In the genomic region with DNA sequence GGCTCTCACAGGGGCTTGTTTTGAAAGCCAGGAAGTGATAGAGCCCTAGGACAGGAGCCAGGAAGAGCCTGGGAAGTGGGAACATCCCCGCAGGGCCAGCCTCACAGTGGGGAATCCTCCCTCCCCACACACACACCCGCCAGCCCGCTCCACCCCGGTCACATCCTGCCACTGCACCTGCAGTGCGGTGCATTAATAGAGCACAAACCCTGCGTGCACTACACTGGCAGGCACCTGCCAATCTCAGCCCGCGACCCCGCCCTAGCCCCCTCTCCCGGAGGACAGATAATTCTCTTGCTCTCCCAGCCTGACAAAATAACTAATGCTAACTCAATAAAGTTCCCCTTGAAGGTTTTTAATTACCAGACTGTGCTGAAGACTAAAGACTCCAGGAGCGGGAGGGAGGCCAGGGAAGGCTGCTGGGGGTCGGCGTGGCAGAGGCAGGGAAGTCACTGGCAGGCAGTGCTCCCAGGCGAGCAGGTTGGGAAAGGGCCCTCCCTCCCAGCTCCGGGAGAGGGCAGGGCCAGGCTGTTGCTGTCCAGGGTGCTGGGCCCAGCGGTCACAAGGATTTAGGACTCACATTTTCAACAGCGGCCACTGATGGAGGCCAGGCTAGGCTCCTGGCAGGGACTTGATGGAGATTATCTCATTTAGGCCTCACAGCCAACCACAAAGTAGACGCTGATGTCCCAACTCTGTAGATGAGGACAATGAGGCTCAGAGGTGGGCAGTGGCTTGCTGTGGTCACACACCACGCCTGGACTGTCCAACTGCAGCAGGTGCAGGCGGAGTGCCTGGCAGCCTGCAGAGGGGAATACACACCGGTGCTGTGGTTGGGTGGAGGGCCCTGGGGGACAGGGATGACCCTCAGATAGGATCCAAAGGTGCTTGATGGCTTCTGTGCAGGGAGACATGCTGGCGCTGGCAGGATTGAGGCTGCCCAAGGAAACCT, we compare ENCODE assay signal across 8 cellular contexts. TPM values are rescaled to one million over a fixed set of nuclear protein-coding genes. Genes with fewer than 3 reads are reported as not detected.
DNase-seq lines count a peak whose midpoint lies in the region; ATAC-seq and TF ChIP-seq lines count a peak whose summit lies in the region.

No MANE protein-coding gene starts in this region.

- H3K36me3 Mint-ChIP-seq in central memory CD8-positive, alpha-beta T cell (ENCODE audit: insufficient read depth), result peaks cover 3% of the 10 kb centered on the region
- H3K36me3 Mint-ChIP-seq in neural crest cell (ENCODE audit: low read depth), result no peaks in the 10 kb centered on the region

- DNase-seq in NCI-H2227 (lab: John Stamatoyannopoulos, UW; ENCODE audit: unreplicated experiment) (peak; percentile 38), NCI-H2227 treated with DMSO at 0.1 percent for 48 hours (lab: John Stamatoyannopoulos, UW) (no peak), NCI-H446 treated with DMSO at 0.1 percent for 48 hours (lab: John Stamatoyannopoulos, UW) (peak; percentile 53), neural crest cell (ENCODE audit: low read depth, low spot score) (peak; percentile 59), KBM-7 (no peak), NOMO-1 treated with dmso at 0.1 percent for 144 hours (lab: John Stamatoyannopoulos, UW; ENCODE audit: unreplicated experiment) (no peak)
- no peak for DNase-seq in central memory CD8-positive, alpha-beta T cell (ENCODE audit: low spot score in 2 of 2)

- H3K4me3 Mint-ChIP-seq in central memory CD8-positive, alpha-beta T cell, result no peak overlapping the region
- no peak overlapping the region for H3K4me3 Mint-ChIP-seq in neural crest cell

- H3K4me1 Mint-ChIP-seq in central memory CD8-positive, alpha-beta T cell, result peaks cover 39% of the 10 kb centered on the region
- H3K4me1 Mint-ChIP-seq in neural crest cell, result peaks cover 42% of the 10 kb centered on the region

- no peak for TF ChIP-seq CTCF in neural crest cell (conservative IDR thresholded peaks at IDR 0.05)

- ATAC-seq in central memory CD8-positive, alpha-beta T cell (replicated peaks; ENCODE audit: extremely low read depth, poor library complexity, severe bottlenecking), result peak; percentile 65
- ATAC-seq in GM21515 (IDR thresholded peaks at IDR 0.05; ENCODE audit: unreplicated experiment), result no peak

- H3K27me3 Mint-ChIP-seq in central memory CD8-positive, alpha-beta T cell, result no peaks in the 10 kb centered on the region
- peaks cover 6% of the 10 kb centered on the region for H3K27me3 Mint-ChIP-seq in neural crest cell (ENCODE audit: low read depth)

- no peaks in the 10 kb centered on the region for H3K9me3 Mint-ChIP-seq in central memory CD8-positive, alpha-beta T cell
- H3K9me3 Mint-ChIP-seq in neural crest cell, result no peaks in the 10 kb centered on the region

- H3K27ac Mint-ChIP-seq in central memory CD8-positive, alpha-beta T cell (ENCODE audit: low read depth), result peak overlapping the region; percentile 38
- H3K27ac Mint-ChIP-seq in neural crest cell (ENCODE audit: unreplicated experiment), result no peak overlapping the region

- in situ Hi-C loops in KBM-7 (cut with MboI; ENCODE audit: low pct_unique_long_range_greater_than_20kb, low sequenced_read_pairs), result no loop called here

RNA-seq across cellular contexts. Expression of gene TCF20, which starts 23.9 kb away (rescaled TPM):
- total RNA-seq in neural crest cell, result 65.0 and 67.5 TPM in 2 replicates

Comparison
In these comparisons a context has a peak if more than half of its experiments do, and no peak if none do; other contexts are left out.
1. DNase-seq: peak in NCI-H2227 (single experiment), NCI-H446 treated with DMSO at 0.1 percent for 48 hours (single experiment) and neural crest cell (single experiment); none in NCI-H2227 treated with DMSO at 0.1 percent for 48 hours (single experiment), central memory CD8-positive, alpha-beta T cell (0 of 2), KBM-7 (single experiment) and NOMO-1 treated with dmso at 0.1 percent for 144 hours (single experiment).